24 cellular contexts compared by ENCODE assay signal in genomic region chr1:37831109-37831508, GRCh38. TPM values are rescaled to one million over a fixed set of nuclear protein-coding genes. Genes with fewer than 3 reads are reported as not detected.
DNase-seq lines count a peak whose midpoint lies in the region; ATAC-seq, FAIRE-seq and TF ChIP-seq lines count a peak whose summit lies in the region.
"Had no signal": no experiment of that assay in that cellular context is flagged by ENCODE, and none has a peak within 500 bp of the region (broad histone marks: within the 10 kb centered on the region; RNA-seq: fewer than 3 reads in every experiment).

No MANE protein-coding gene starts in this region.

- H3K4me1 Mint-ChIP-seq in astrocyte (ENCODE audit: low read depth, unreplicated experiment), result peaks cover 6% of the 10 kb centered on the region
- H3K4me1 Mint-ChIP-seq: CD8-positive, alpha-beta memory T cell; GM23338; H9 had no signal

- WGBS in A549 (ENCODE audit: missing lambda C conversion rate), result 93% methylated on average over 4 of the region's 4 CpGs
- WGBS in tibial nerve, 2 donors, result 86 to 95% methylated on average over 4 of the region's 4 CpGs

- no peaks in the 10 kb centered on the region for H4K20me1 ChIP-seq in astrocyte (ENCODE audit: insufficient read depth, low read length)

- peaks cover 8% of the 10 kb centered on the region; the same call in 2 of the 3 replicates for H3K4me1 ChIP-seq in A549
- no peaks in the 10 kb centered on the region for H3K4me1 ChIP-seq in astrocyte (ENCODE audit: insufficient read depth, low read length)
- no peaks in the 10 kb centered on the region for H3K4me1 ChIP-seq in tibial nerve
- H3K4me1 ChIP-seq: BE2C had no signal

- H3K9me3 Mint-ChIP-seq in astrocyte (ENCODE audit: unreplicated experiment), result no peaks in the 10 kb centered on the region
- H3K9me3 Mint-ChIP-seq: CD14-positive monocyte; CD4-positive, alpha-beta T cell; CD8-positive, alpha-beta memory T cell; GM23338; H9 had no signal

- TF ChIP-seq EP300 in A549 (IDR thresholded peaks at IDR 0.05) (no peak), tibial nerve (IDR thresholded peaks at IDR 0.05) (no peak)

- no peak for ATAC-seq in A549
- ATAC-seq: GM12878, GM23338, HCT116 had no signal

- no peak overlapping the region for H3K27ac ChIP-seq in A549
- H3K27ac ChIP-seq in astrocyte (ENCODE audit: low read depth, low read length), result no peak overlapping the region
- no peak overlapping the region for H3K27ac ChIP-seq in tibial nerve
- H3K27ac ChIP-seq: BLaER1 treated with 17β-estradiol and CSF1 and Interleukin-3, amounts not matched to agents 10 nM and 100 nM had no signal

- H3K9me3 ChIP-seq in A549 (no peaks in the 10 kb centered on the region), astrocyte (ENCODE audit: insufficient read depth, low read depth, low read length) (no peaks in the 10 kb centered on the region), tibial nerve (no peaks in the 10 kb centered on the region)
- H3K9me3 ChIP-seq: BE2C; BLaER1 treated with 17β-estradiol and CSF1 and Interleukin-3, amounts not matched to agents 10 nM and 100 nM had no signal

- H3K9ac ChIP-seq in astrocyte (ENCODE audit: low read length), result no peak overlapping the region
- H3K9ac ChIP-seq: BLaER1 treated with 17β-estradiol and CSF1 and Interleukin-3, amounts not matched to agents 10 nM and 100 nM had no signal

- no peak overlapping the region for H3K4me2 ChIP-seq in A549
- no peak overlapping the region for H3K4me2 ChIP-seq in astrocyte (ENCODE audit: low read length)
- H3K4me2 ChIP-seq: BLaER1 treated with 17β-estradiol and CSF1 and Interleukin-3, amounts not matched to agents 10 nM and 100 nM; GM23338 had no signal

- H3K36me3 Mint-ChIP-seq in astrocyte (ENCODE audit: low read depth, unreplicated experiment), result peaks cover 23% of the 10 kb centered on the region

- FAIRE-seq in A549 (lab: Jason Lieb, UNC) (no peak), GM12892 (lab: Jason Lieb, UNC) (peak; percentile 82), astrocyte (lab: Jason Lieb, UNC) (no peak)
- FAIRE-seq: D721Med, GM12878, GM18507 had no signal

- H3K27ac Mint-ChIP-seq in astrocyte (ENCODE audit: unreplicated experiment), result no peak overlapping the region
- H3K27ac Mint-ChIP-seq: CD4-positive, alpha-beta T cell; GM23338; H9 had no signal

- H2AFZ ChIP-seq in astrocyte (ENCODE audit: low read depth, low read length), result no peak overlapping the region
- H2AFZ ChIP-seq: GM23338 had no signal

- H3K27me3 ChIP-seq in astrocyte (ENCODE audit: insufficient read depth, low read length) (no peaks in the 10 kb centered on the region), tibial nerve (no peaks in the 10 kb centered on the region)
- H3K27me3 ChIP-seq: BE2C; BLaER1 treated with 17β-estradiol and CSF1 and Interleukin-3, amounts not matched to agents 10 nM and 100 nM had no signal

- TF ChIP-seq CTCF in A549 (IDR thresholded peaks at IDR 0.05) (no peak), astrocyte (IDR thresholded peaks at IDR 0.05; ENCODE audit: insufficient read depth, low read depth, low read length) (no peak), tibial nerve (IDR thresholded peaks at IDR 0.05) (no peak)

- TF ChIP-seq POLR2A in A549 (IDR thresholded peaks at IDR 0.05; ENCODE audit: low read length) (no peak), GM12892 (IDR thresholded peaks at IDR 0.05; ENCODE audit: low read depth, low read length) (no peak), tibial nerve (IDR thresholded peaks at IDR 0.05) (no peak)

- no peaks in the 10 kb centered on the region for H3K79me2 ChIP-seq in astrocyte (ENCODE audit: insufficient read depth, low read length)

- peak overlapping the region; percentile 47 for H3K4me3 Mint-ChIP-seq in astrocyte (ENCODE audit: unreplicated experiment)
- H3K4me3 Mint-ChIP-seq: CD14-positive monocyte; CD4-positive, alpha-beta T cell; CD8-positive, alpha-beta memory T cell; GM23338; H9 had no signal

- no peaks in the 10 kb centered on the region for H3K27me3 Mint-ChIP-seq in astrocyte (ENCODE audit: low read depth, unreplicated experiment)
- H3K27me3 Mint-ChIP-seq: CD4-positive, alpha-beta T cell; CD8-positive, alpha-beta memory T cell had no signal

- DNase-seq in A549 (ENCODE audit: low read depth in 1 of 2, low spot score in 1 of 2) (no peak), GM12892 (ENCODE audit: insufficient read length) (no peak), astrocyte (ENCODE audit: low read depth) (no peak), iris pigment epithelial cell (ENCODE audit: low read depth) (peak; percentile 22), glomerular visceral epithelial cell (ENCODE audit: extremely low spot score) (no peak), NCI-H1417 (lab: John Stamatoyannopoulos, UW) (no peak), tibial nerve (ENCODE audit: low spot score in 2 of 2) (no peak)
- DNase-seq: ACHN; AML-193; BE2C; CD4-positive, alpha-beta T cell; CD8-positive, alpha-beta memory T cell; DMS 273 treated with DMSO at 0.1 percent for 48 hours; DMS79; EL; GDM1; H9 had no signal

- H3K36me3 ChIP-seq in astrocyte (ENCODE audit: insufficient read depth, low read length) (peaks cover 36% of the 10 kb centered on the region), tibial nerve (peaks cover 0 to 94% (median 3%) of the 10 kb centered on the region in 3 donors)

- H3K4me3 ChIP-seq in A549, result no peak overlapping the region
- no peak overlapping the region for H3K4me3 ChIP-seq in astrocyte (ENCODE audit: insufficient read depth, low read depth, low read length)
- no peak overlapping the region for H3K4me3 ChIP-seq in tibial nerve
- H3K4me3 ChIP-seq: BLaER1 treated with 17β-estradiol and CSF1 and Interleukin-3, amounts not matched to agents 10 nM and 100 nM; GM12878; GM23338 had no signal

- TF ChIP-seq RAD21 in A549 (conservative IDR thresholded peaks at IDR 0.05 in 1 of 2, IDR thresholded peaks at IDR 0.05 in 1 of 2), result no peak

- POLR2A ChIA-PET in A549 (lab: Yijun Ruan, JAX), result no interaction called here

- CTCF ChIA-PET in A549 (lab: Yijun Ruan, JAX), result no interaction called here

TF ChIP-seq in A549, 52 proteins besides CTCF, POLR2A, EP300 and RAD21:
- peak; percentile 48 for TF ChIP-seq MAFK (IDR thresholded peaks at IDR 0.05; ENCODE audit: partially characterized antibody)
- no peak for TF ChIP-seq FOXS1 (CRISPR knock-in tag; IDR thresholded peaks at IDR 0.05)
- TF ChIP-seq HDAC2 (IDR thresholded peaks at IDR 0.05), result no peak
- TF ChIP-seq JUN (IDR thresholded peaks at IDR 0.05), result no peak
- TF ChIP-seq CHD2 (IDR thresholded peaks at IDR 0.05; ENCODE audit: low read length, partially characterized antibody), result no peak

RNA-seq across cellular contexts. Expression of gene YRDC, which starts 23.1 kb away (rescaled TPM):
- 21.0 and 21.7 TPM in 2 replicates for polyA plus RNA-seq in A549 (2011; rRNA removed)
- 24.3 and 29.0 TPM in 2 replicates for polyA plus RNA-seq in A549 (2012; cell fraction: cytosol; rRNA removed)
- polyA plus RNA-seq in A549 (2012; cell fraction: nucleus; rRNA removed), result 17.5 and 17.9 TPM in 2 replicates
- polyA plus RNA-seq in A549 (2017; fragmentation: RNase III; extraction: RNeasy Plus Mini Kit Qiagen cat#74134 plus additional on column Dnase treatment), result 12.2 to 12.8 TPM (median 12.3 TPM) in 3 replicates
- polyA minus RNA-seq in A549 (2011; rRNA and poly(A)+ RNA removed), result 11.7 and 15.3 TPM in 2 replicates
- polyA plus RNA-seq in GM12892 (2012; ENCODE audit: missing spikeins), result 31.7 TPM
- 25.9 and 28.1 TPM in 2 replicates for total RNA-seq in astrocyte
- total RNA-seq in tibial nerve, result 10 to 100 TPM in 2 of 4 donors, 1 to 10 TPM in 2; 8.1 to 13.8 (median 10.8) TPM

RNA-seq across cellular contexts. Expression of gene C1orf122, which starts 23.5 kb away (rescaled TPM):
- polyA plus RNA-seq in A549 (2011; rRNA removed) (21.3 and 24.2 TPM in 2 replicates), A549 (2017; fragmentation: RNase III; extraction: RNeasy Plus Mini Kit Qiagen cat#74134 plus additional on column Dnase treatment) (26.8 to 29.6 TPM (median 29.1 TPM) in 3 replicates)
- 38.5 and 50.3 TPM in 2 replicates for polyA plus RNA-seq in A549 (2012; cell fraction: cytosol; rRNA removed)
- polyA plus RNA-seq in A549 (2012; cell fraction: nucleus; rRNA removed), result 30.5 and 40.6 TPM in 2 replicates
- 6.2 and 6.8 TPM in 2 replicates for polyA minus RNA-seq in A549 (2011; rRNA and poly(A)+ RNA removed)
- 11.1 TPM for polyA plus RNA-seq in GM12892 (2012; ENCODE audit: missing spikeins)
- total RNA-seq in astrocyte (69.6 and 70.0 TPM in 2 replicates), tibial nerve (100 to 1,000 TPM in 1 of 4 donors, 10 to 100 TPM in 3; 80.6 to 132 (median 92.7) TPM)

RNA-seq across cellular contexts. Expression of gene MTF1, which starts 28.3 kb away (rescaled TPM):
- polyA plus RNA-seq in A549 (2011; rRNA removed) (6.7 and 9.5 TPM in 2 replicates), A549 (2017; fragmentation: RNase III; extraction: RNeasy Plus Mini Kit Qiagen cat#74134 plus additional on column Dnase treatment) (3.8 to 4.1 TPM (median 4.0 TPM) in 3 replicates)
- polyA plus RNA-seq in A549 (2012; cell fraction: cytosol; rRNA removed), result 2.4 and 2.6 TPM in 2 replicates
- polyA plus RNA-seq in A549 (2012; cell fraction: nucleus; rRNA removed), result 2.6 and 2.8 TPM in 2 replicates
- 8.6 and 8.8 TPM in 2 replicates for polyA minus RNA-seq in A549 (2011; rRNA and poly(A)+ RNA removed)
- 6.1 TPM for polyA plus RNA-seq in GM12892 (2012; ENCODE audit: missing spikeins)
- total RNA-seq in astrocyte (16.6 and 16.7 TPM in 2 replicates), tibial nerve (1 to 10 TPM; 6.1 to 9.0 (median 7.8) TPM)

RNA-seq across cellular contexts. Expression of gene MANEAL, which starts 37.5 kb away (rescaled TPM):
- polyA plus RNA-seq in A549 (2011; rRNA removed), result 8.9 and 12.6 TPM in 2 replicates
- 14.2 and 17.9 TPM in 2 replicates for polyA plus RNA-seq in A549 (2012; cell fraction: cytosol; rRNA removed)
- 13.3 and 15.5 TPM in 2 replicates for polyA plus RNA-seq in A549 (2012; cell fraction: nucleus; rRNA removed)
- 13.8 to 15.5 TPM (median 15.5 TPM) in 3 replicates for polyA plus RNA-seq in A549 (2017; fragmentation: RNase III; extraction: RNeasy Plus Mini Kit Qiagen cat#74134 plus additional on column Dnase treatment)
- polyA minus RNA-seq in A549 (2011; rRNA and poly(A)+ RNA removed), result 13.3 and 18.3 TPM in 2 replicates
- polyA plus RNA-seq in GM12892 (2012; ENCODE audit: missing spikeins), result 12.0 TPM
- 0.67 and 1.4 TPM in 2 replicates for total RNA-seq in astrocyte
- total RNA-seq in tibial nerve, result 1 to 10 TPM in 3 of 4 donors, under 1 TPM in 1; 0.44 to 1.8 (median 1.7) TPM
